1 cellular context compared by ENCODE assay signal in the genomic region with DNA sequence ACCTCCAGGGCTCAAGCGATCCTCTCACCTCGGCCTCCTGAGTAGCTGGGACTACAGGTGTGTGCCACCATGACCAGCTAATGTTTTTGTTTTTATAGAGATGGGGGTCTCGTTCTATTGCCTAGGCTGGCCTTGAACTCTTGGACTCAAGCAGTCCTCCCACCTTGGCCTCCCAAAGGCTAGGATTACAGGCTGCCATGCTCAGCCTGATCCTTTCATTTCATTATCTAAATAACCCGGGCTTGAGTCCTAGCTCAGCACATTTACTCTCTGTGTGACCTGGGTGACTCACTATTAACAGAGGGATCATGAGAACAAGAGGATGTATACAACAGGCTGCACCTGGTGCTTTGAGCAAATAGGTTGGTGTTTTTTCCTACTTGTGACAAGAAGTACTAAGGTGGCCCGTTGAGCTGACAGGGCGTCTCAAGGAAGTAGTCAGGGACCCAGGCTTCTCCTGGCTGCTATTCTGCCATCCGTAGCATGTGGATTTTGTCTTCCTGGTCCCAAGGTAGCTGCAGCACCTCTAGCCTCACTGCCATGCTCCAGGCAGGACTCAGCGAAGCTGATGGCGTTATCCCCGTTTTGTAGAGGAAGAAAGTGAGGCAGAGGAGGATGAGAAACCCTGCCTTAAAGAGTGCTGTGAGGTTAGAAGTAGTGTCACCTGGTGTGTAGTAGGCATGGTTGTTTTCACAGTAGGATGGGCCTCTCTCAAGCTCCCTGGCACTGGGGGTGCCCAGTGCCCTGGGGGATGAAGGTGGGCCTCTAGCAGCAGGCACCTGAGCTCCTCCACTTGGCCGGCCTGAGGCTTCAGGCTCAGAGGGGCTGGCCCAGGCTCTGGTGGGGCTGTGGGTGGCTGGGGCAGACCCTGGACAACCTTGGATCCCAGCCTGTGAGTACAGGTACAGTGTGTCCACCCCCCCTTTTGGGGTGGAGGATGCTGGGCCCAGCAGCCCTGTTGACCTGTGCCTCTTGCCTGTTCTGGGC.
TF ChIP-seq lines count a peak whose summit lies in the region.

No MANE protein-coding gene starts in this region.

TF ChIP-seq in HEK293, 187 proteins besides CTCF, POLR2A, EP300 and RAD21 (continued from another document):
- TF ChIP-seq, protein P1, sequence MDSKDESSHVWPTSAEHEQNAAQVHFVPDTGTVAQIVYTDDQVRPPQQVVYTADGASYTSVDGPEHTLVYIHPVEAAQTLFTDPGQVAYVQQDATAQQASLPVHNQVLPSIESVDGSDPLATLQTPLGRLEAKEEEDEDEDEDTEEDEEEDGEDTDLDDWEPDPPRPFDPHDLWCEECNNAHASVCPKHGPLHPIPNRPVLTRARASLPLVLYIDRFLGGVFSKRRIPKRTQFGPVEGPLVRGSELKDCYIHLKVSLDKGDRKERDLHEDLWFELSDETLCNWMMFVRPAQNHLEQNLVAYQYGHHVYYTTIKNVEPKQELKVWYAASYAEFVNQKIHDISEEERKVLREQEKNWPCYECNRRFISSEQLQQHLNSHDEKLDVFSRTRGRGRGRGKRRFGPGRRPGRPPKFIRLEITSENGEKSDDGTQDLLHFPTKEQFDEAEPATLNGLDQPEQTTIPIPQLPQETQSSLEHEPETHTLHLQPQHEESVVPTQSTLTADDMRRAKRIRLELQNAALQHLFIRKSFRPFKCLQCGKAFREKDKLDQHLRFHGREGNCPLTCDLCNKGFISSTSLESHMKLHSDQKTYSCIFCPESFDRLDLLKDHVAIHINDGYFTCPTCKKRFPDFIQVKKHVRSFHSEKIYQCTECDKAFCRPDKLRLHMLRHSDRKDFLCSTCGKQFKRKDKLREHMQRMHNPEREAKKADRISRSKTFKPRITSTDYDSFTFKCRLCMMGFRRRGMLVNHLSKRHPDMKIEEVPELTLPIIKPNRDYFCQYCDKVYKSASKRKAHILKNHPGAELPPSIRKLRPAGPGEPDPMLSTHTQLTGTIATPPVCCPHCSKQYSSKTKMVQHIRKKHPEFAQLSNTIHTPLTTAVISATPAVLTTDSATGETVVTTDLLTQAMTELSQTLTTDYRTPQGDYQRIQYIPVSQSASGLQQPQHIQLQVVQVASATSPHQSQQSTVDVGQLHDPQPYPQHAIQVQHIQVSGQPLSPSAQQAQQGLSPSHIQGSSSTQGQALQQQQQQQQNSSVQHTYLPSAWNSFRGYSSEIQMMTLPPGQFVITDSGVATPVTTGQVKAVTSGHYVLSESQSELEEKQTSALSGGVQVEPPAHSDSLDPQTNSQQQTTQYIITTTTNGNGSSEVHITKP (tag by site-specific recombination; IDR thresholded peaks at IDR 0.05): peak; percentile 86
- TF ChIP-seq, protein P2, sequence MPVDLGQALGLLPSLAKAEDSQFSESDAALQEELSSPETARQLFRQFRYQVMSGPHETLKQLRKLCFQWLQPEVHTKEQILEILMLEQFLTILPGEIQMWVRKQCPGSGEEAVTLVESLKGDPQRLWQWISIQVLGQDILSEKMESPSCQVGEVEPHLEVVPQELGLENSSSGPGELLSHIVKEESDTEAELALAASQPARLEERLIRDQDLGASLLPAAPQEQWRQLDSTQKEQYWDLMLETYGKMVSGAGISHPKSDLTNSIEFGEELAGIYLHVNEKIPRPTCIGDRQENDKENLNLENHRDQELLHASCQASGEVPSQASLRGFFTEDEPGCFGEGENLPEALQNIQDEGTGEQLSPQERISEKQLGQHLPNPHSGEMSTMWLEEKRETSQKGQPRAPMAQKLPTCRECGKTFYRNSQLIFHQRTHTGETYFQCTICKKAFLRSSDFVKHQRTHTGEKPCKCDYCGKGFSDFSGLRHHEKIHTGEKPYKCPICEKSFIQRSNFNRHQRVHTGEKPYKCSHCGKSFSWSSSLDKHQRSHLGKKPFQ (tag by site-specific recombination; IDR thresholded peaks at IDR 0.05): no peak
- TF ChIP-seq ZNF843 (tag by site-specific recombination; IDR thresholded peaks at IDR 0.05) (no peak), SCRT2 (tag by site-specific recombination; IDR thresholded peaks at IDR 0.05) (peak; percentile 26; the same call in 1 of the 2 replicates), ZNF670 (tag by site-specific recombination; IDR thresholded peaks at IDR 0.05; ENCODE audit: low read depth) (no peak), ZBTB26 (tag by site-specific recombination; optimal IDR thresholded peaks at IDR 0.05) (no peak), ZFP41 (tag by site-specific recombination; IDR thresholded peaks at IDR 0.05; ENCODE audit: borderline replicate concordance) (no peak), KLF8 (tag by site-specific recombination; IDR thresholded peaks at IDR 0.05) (no peak), ZNF174 (tag by site-specific recombination; IDR thresholded peaks at IDR 0.05) (no peak)
- TF ChIP-seq, protein P3, sequence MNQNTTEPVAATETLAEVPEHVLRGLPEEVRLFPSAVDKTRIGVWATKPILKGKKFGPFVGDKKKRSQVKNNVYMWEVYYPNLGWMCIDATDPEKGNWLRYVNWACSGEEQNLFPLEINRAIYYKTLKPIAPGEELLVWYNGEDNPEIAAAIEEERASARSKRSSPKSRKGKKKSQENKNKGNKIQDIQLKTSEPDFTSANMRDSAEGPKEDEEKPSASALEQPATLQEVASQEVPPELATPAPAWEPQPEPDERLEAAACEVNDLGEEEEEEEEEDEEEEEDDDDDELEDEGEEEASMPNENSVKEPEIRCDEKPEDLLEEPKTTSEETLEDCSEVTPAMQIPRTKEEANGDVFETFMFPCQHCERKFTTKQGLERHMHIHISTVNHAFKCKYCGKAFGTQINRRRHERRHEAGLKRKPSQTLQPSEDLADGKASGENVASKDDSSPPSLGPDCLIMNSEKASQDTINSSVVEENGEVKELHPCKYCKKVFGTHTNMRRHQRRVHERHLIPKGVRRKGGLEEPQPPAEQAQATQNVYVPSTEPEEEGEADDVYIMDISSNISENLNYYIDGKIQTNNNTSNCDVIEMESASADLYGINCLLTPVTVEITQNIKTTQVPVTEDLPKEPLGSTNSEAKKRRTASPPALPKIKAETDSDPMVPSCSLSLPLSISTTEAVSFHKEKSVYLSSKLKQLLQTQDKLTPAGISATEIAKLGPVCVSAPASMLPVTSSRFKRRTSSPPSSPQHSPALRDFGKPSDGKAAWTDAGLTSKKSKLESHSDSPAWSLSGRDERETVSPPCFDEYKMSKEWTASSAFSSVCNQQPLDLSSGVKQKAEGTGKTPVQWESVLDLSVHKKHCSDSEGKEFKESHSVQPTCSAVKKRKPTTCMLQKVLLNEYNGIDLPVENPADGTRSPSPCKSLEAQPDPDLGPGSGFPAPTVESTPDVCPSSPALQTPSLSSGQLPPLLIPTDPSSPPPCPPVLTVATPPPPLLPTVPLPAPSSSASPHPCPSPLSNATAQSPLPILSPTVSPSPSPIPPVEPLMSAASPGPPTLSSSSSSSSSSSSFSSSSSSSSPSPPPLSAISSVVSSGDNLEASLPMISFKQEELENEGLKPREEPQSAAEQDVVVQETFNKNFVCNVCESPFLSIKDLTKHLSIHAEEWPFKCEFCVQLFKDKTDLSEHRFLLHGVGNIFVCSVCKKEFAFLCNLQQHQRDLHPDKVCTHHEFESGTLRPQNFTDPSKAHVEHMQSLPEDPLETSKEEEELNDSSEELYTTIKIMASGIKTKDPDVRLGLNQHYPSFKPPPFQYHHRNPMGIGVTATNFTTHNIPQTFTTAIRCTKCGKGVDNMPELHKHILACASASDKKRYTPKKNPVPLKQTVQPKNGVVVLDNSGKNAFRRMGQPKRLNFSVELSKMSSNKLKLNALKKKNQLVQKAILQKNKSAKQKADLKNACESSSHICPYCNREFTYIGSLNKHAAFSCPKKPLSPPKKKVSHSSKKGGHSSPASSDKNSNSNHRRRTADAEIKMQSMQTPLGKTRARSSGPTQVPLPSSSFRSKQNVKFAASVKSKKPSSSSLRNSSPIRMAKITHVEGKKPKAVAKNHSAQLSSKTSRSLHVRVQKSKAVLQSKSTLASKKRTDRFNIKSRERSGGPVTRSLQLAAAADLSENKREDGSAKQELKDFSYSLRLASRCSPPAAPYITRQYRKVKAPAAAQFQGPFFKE (tag by site-specific recombination; IDR thresholded peaks at IDR 0.05; ENCODE audit: borderline replicate concordance): no peak
- TF ChIP-seq, protein P4, sequence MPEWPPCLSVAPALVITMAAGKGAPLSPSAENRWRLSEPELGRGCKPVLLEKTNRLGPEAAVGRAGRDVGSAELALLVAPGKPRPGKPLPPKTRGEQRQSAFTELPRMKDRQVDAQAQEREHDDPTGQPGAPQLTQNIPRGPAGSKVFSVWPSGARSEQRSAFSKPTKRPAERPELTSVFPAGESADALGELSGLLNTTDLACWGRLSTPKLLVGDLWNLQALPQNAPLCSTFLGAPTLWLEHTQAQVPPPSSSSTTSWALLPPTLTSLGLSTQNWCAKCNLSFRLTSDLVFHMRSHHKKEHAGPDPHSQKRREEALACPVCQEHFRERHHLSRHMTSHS (tag by site-specific recombination; IDR thresholded peaks at IDR 0.05): no peak
